ENCODE assay signal across 2 cellular contexts in the genomic region with DNA sequence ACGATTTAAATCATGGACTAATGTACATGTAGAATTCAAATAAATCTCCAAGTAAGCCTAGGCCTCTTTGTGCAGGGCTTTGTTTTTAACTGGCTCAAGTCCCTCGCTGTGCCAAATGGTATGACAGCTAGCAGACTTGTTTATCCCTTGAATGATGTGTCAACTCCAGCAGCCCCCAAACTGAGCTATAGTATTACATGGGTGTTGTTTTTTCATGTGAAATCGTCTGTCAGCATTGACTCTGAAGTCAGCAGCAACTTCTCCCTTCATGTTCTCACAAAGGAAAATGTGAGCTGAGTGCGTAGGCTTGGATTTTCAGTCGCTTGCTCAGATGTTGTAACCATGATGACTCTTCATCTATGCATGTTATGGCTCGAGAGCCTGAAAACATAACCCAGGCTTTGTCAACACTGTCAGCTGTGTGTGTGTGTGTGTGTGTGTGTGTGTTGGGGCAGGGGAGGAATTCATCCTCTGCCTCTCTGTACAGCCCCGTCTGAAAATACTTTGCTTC.
TF ChIP-seq lines count a peak whose summit lies in the region.

No MANE protein-coding gene starts in this region.

TF ChIP-seq in IMR-90, 13 proteins besides CTCF, POLR2A, EP300 and RAD21:
- TF ChIP-seq, protein P1, sequence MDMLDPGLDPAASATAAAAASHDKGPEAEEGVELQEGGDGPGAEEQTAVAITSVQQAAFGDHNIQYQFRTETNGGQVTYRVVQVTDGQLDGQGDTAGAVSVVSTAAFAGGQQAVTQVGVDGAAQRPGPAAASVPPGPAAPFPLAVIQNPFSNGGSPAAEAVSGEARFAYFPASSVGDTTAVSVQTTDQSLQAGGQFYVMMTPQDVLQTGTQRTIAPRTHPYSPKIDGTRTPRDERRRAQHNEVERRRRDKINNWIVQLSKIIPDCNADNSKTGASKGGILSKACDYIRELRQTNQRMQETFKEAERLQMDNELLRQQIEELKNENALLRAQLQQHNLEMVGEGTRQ (IDR thresholded peaks at IDR 0.05; ENCODE audit: low read depth, low read length): no peak
- peak; percentile 77 for TF ChIP-seq BHLHE40 (IDR thresholded peaks at IDR 0.05; ENCODE audit: low read depth, low read length)
- TF ChIP-seq RCOR1 (IDR thresholded peaks at IDR 0.05; ENCODE audit: insufficient replicate concordance, low read length): peak; percentile 72
- peak; percentile 50; the same call in 1 of the 2 replicates for TF ChIP-seq NFE2L2 (IDR thresholded peaks at IDR 0.05; ENCODE audit: low read depth, low read length)
- TF ChIP-seq CHD1 (IDR thresholded peaks at IDR 0.05; ENCODE audit: low read depth, low read length): 0 out of 2 replicates have a peak, but pooled peaks have one; percentile 28
- peak; percentile 59 for TF ChIP-seq MAFK (IDR thresholded peaks at IDR 0.05; ENCODE audit: low read depth, low read length)
- TF ChIP-seq RFX5 (IDR thresholded peaks at IDR 0.05; ENCODE audit: low read depth, low read length): no peak
- peak; percentile 97 for TF ChIP-seq FOS (IDR thresholded peaks at IDR 0.05; ENCODE audit: low read depth, low read length)
- TF ChIP-seq MXI1 (IDR thresholded peaks at IDR 0.05; ENCODE audit: borderline replicate concordance, low read depth, low read length): 0 out of 2 replicates have a peak, but pooled peaks have one; percentile 43
- TF ChIP-seq, protein P2, sequence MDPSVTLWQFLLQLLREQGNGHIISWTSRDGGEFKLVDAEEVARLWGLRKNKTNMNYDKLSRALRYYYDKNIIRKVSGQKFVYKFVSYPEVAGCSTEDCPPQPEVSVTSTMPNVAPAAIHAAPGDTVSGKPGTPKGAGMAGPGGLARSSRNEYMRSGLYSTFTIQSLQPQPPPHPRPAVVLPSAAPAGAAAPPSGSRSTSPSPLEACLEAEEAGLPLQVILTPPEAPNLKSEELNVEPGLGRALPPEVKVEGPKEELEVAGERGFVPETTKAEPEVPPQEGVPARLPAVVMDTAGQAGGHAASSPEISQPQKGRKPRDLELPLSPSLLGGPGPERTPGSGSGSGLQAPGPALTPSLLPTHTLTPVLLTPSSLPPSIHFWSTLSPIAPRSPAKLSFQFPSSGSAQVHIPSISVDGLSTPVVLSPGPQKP (IDR thresholded peaks at IDR 0.05; ENCODE audit: borderline replicate concordance, low read depth, low read length): no peak
- peak; percentile 96 for TF ChIP-seq CEBPB (IDR thresholded peaks at IDR 0.05; ENCODE audit: low read depth, low read length)
- peak; percentile 7; the same call in 1 of the 2 replicates for TF ChIP-seq SMC3 (IDR thresholded peaks at IDR 0.05; ENCODE audit: low read depth, low read length)
- TF ChIP-seq MAZ (IDR thresholded peaks at IDR 0.05; ENCODE audit: borderline replicate concordance, low read depth, low read length): peak; percentile 80

TF ChIP-seq in K562, 482 proteins besides CTCF, POLR2A, EP300 and RAD21:
- TF ChIP-seq ZNF408 (CRISPR knock-in tag; IDR thresholded peaks at IDR 0.05; ENCODE audit: low read depth): no peak
- no peak for TF ChIP-seq NR2F6 (CRISPR knock-in tag; IDR thresholded peaks at IDR 0.05)
- TF ChIP-seq ZNF586 (CRISPR knock-in tag; conservative IDR thresholded peaks at IDR 0.05): no peak
- no peak for TF ChIP-seq KAT8 (IDR thresholded peaks at IDR 0.05; ENCODE audit: low read depth)
- no peak for TF ChIP-seq GABPB2 (CRISPR knock-in tag; conservative IDR thresholded peaks at IDR 0.05)
